2 cellular contexts compared by ENCODE assay signal in genomic region chr20:50330504-50331313, GRCh38.
TF ChIP-seq lines count a peak whose summit lies in the region.

No MANE protein-coding gene starts in this region.

TF ChIP-seq in IMR-90, 13 proteins besides CTCF, POLR2A, EP300 and RAD21 (continued from another document):
- TF ChIP-seq ELK1 (IDR thresholded peaks at IDR 0.05; ENCODE audit: borderline replicate concordance, low read depth, low read length) = no peak
- TF ChIP-seq RCOR1 (IDR thresholded peaks at IDR 0.05; ENCODE audit: insufficient replicate concordance, low read length) = no peak
- TF ChIP-seq USF2 (IDR thresholded peaks at IDR 0.05; ENCODE audit: low read depth, low read length) = no peak
- TF ChIP-seq MAFK (IDR thresholded peaks at IDR 0.05; ENCODE audit: low read depth, low read length) = no peak

TF ChIP-seq in HepG2, 621 proteins besides CTCF, POLR2A, EP300 and RAD21 (continued from another document and continues in another):
- TF ChIP-seq ZBED4 (CRISPR knock-in tag; IDR thresholded peaks at IDR 0.05; ENCODE audit: borderline replicate concordance) (0 out of 2 replicates have a peak, but pooled peaks have one; percentile 42), ZNF510 (CRISPR knock-in tag; IDR thresholded peaks at IDR 0.05; ENCODE audit: low read depth) (0 out of 2 replicates have a peak, but pooled peaks have one; percentile 63), SMAD9 (CRISPR knock-in tag; IDR thresholded peaks at IDR 0.05) (no peak), USF2 (IDR thresholded peaks at IDR 0.05; ENCODE audit: low read depth, low read length) (no peak), USF2 (CRISPR knock-in tag; IDR thresholded peaks at IDR 0.05; ENCODE audit: borderline replicate concordance) (no peak), SP5 (CRISPR knock-in tag; IDR thresholded peaks at IDR 0.05; ENCODE audit: borderline replicate concordance, low read depth) (0 out of 2 replicates have a peak, but pooled peaks have one; percentile 23), ZBTB44 (CRISPR knock-in tag; IDR thresholded peaks at IDR 0.05) (0 out of 2 replicates have a peak, but pooled peaks have one; percentile 16), ZNF331 (CRISPR knock-in tag; IDR thresholded peaks at IDR 0.05) (no peak), ZNF124 (CRISPR knock-in tag; IDR thresholded peaks at IDR 0.05) (no peak), ZNF296 (CRISPR knock-in tag; conservative IDR thresholded peaks at IDR 0.05) (0 out of 2 replicates have a peak, but pooled peaks have one; percentile 70), ELF3 (CRISPR knock-in tag; IDR thresholded peaks at IDR 0.05) (peak; percentile 17; the same call in 1 of the 2 replicates), NFE2 (CRISPR knock-in tag; IDR thresholded peaks at IDR 0.05) (no peak), HDAC1 (CRISPR knock-in tag; IDR thresholded peaks at IDR 0.05) (peak; percentile 13; the same call in 1 of the 2 replicates), ZFP91 (CRISPR knock-in tag; IDR thresholded peaks at IDR 0.05; ENCODE audit: borderline replicate concordance) (0 out of 2 replicates have a peak, but pooled peaks have one; percentile 31), RARA (CRISPR knock-in tag; IDR thresholded peaks at IDR 0.05) (peak; percentile 44), ZBTB1 (CRISPR knock-in tag; IDR thresholded peaks at IDR 0.05; ENCODE audit: borderline replicate concordance) (0 out of 2 replicates have a peak, but pooled peaks have one; percentile 16), ARHGAP35 (CRISPR knock-in tag; IDR thresholded peaks at IDR 0.05; ENCODE audit: borderline replicate concordance) (no peak), ZNF687 (CRISPR knock-in tag; IDR thresholded peaks at IDR 0.05) (peak; percentile 68), ARID5B (CRISPR knock-in tag; IDR thresholded peaks at IDR 0.05) (peak; percentile 79), SMAD3 (CRISPR knock-in tag; IDR thresholded peaks at IDR 0.05) (0 out of 2 replicates have a peak, but pooled peaks have one; percentile 58), ZNF543 (CRISPR knock-in tag; IDR thresholded peaks at IDR 0.05) (0 out of 2 replicates have a peak, but pooled peaks have one; percentile 40), KDM2A (CRISPR knock-in tag; IDR thresholded peaks at IDR 0.05; ENCODE audit: borderline replicate concordance, low read depth) (peak; percentile 37; the same call in 1 of the 2 replicates), BCL6 (CRISPR knock-in tag; IDR thresholded peaks at IDR 0.05) (peak; percentile 55; the same call in 1 of the 2 replicates), BRF2 (CRISPR knock-in tag; IDR thresholded peaks at IDR 0.05) (no peak), THAP11 (CRISPR knock-in tag; IDR thresholded peaks at IDR 0.05) (0 out of 2 replicates have a peak, but pooled peaks have one; percentile 41), GABPB1 (CRISPR knock-in tag; IDR thresholded peaks at IDR 0.05) (0 out of 2 replicates have a peak, but pooled peaks have one; percentile 25), ZNF746 (CRISPR knock-in tag; IDR thresholded peaks at IDR 0.05) (no peak), MAFF (IDR thresholded peaks at IDR 0.05; ENCODE audit: low read depth, low read length) (peak; percentile 19; the same call in 1 of the 2 replicates), ZGPAT (CRISPR knock-in tag; IDR thresholded peaks at IDR 0.05) (peak; percentile 42; the same call in 1 of the 2 replicates), MXD4 (CRISPR knock-in tag; IDR thresholded peaks at IDR 0.05) (peak; percentile 67; the same call in 1 of the 2 replicates)
